22 cellular contexts compared by ENCODE assay signal in the genomic region with DNA sequence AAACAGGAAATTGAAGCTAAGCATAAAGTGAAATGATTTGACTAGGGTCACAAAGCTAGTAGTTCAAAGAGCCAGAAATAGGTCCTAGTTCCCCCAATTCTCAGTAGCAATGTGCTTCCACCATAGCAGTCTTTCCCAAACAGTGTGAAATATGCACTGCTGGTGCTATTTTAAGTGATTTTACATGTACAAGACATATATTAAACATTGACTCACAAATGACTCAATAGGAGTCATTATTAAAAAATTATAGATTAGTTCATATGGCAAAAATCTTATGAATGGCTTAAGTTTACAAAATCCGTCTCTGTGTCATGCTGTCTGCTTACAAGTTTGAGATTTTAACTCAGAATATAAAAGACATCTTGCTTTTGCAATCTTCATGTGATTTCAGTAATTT. TPM values are rescaled to one million over a fixed set of nuclear protein-coding genes. Genes with fewer than 3 reads are reported as not detected.
DNase-seq lines count a peak whose midpoint lies in the region; ATAC-seq and TF ChIP-seq lines count a peak whose summit lies in the region.
"Had no signal": no experiment of that assay in that cellular context is flagged by ENCODE, and none has a peak within 500 bp of the region (broad histone marks: within the 10 kb centered on the region; RNA-seq: fewer than 3 reads in every experiment).

No MANE protein-coding gene starts in this region.

- ATAC-seq in HG03025 (IDR thresholded peaks at IDR 0.05; ENCODE audit: low FRiP score, unreplicated experiment), result no peak
- ATAC-seq in GM21423 (IDR thresholded peaks at IDR 0.05; ENCODE audit: unreplicated experiment), result no peak
- ATAC-seq: activated CD4-positive, CD25-positive, alpha-beta regulatory T cell treated with anti-CD3 and anti-CD28 coated beads, Interleukin-2, amount 50 U/mL, for 24 hours; upper lobe of right lung had no signal

- peaks cover 17% of the 10 kb centered on the region for H3K4me1 ChIP-seq in mammary epithelial cell (ENCODE audit: insufficient read depth, low read length)
- H3K4me1 ChIP-seq in breast epithelium, result no peaks in the 10 kb centered on the region
- H3K4me1 ChIP-seq in SK-N-SH (ENCODE audit: control insufficient read depth in 1 of 2, insufficient read depth in 2 of 2, low read depth in 1 of 2, low read length in 1 of 2), result peaks cover 0 to 23% of the 10 kb centered on the region in 2 experiments; a peak in 2 of 4 replicates
- no peaks in the 10 kb centered on the region for H3K4me1 ChIP-seq in right atrium auricular region
- H3K4me1 ChIP-seq: stomach, upper lobe of right lung had no signal

- H2AFZ ChIP-seq in mammary epithelial cell (ENCODE audit: low read depth, low read length) (no peak overlapping the region), SK-N-SH (ENCODE audit: low read depth) (no peak overlapping the region)

- H3K27ac ChIP-seq in mammary epithelial cell (ENCODE audit: insufficient read depth, low read depth, low read length) (no peak overlapping the region), breast epithelium (no peak overlapping the region), SK-N-SH (ENCODE audit: low read depth in 2 of 2, low read length in 1 of 2) (peak overlapping the region in 1 of 2 experiments; percentile 75; a peak in 2 of 4 replicates), right atrium auricular region (no peak overlapping the region)
- H3K27ac ChIP-seq: coronary artery, stomach, upper lobe of right lung had no signal

- intact Hi-C loops in mammary epithelial cell (cut with micrococcal nuclease) (no loop called here), breast epithelium (cut with DNase I; ENCODE audit: low total_unique reads) (no loop called here)

- H4K20me1 ChIP-seq in mammary epithelial cell (ENCODE audit: insufficient read depth, low read length) (no peaks in the 10 kb centered on the region), SK-N-SH (ENCODE audit: insufficient read depth) (no peaks in the 10 kb centered on the region)

- no peak for TF ChIP-seq RAD21 in SK-N-SH (IDR thresholded peaks at IDR 0.05; ENCODE audit: low read length)

- no peak overlapping the region for H3K9ac ChIP-seq in mammary epithelial cell (ENCODE audit: insufficient read depth, low read length)
- H3K9ac ChIP-seq in SK-N-SH, result peak overlapping the region; percentile 37; the same call in 1 of the 2 replicates

- BruUV-seq in mammary epithelial cell (replicated peaks; lab: Mats Ljungman, UMichigan), result no TSS peak

- in situ Hi-C loops in mammary epithelial cell (cut with MboI; ENCODE audit: low sequenced_read_pairs in 2 of 2), result no loop called here

- H3K4me2 ChIP-seq in mammary epithelial cell (ENCODE audit: insufficient read depth, low read depth, low read length) (peak overlapping the region; percentile 53), SK-N-SH (0 out of 2 replicates have a peak overlapping the region, but pooled peaks have one; percentile 23)

- POLR2A ChIA-PET in SK-N-SH (lab: Yijun Ruan, JAX), result no interaction called here

- TF ChIP-seq EP300 in SK-N-SH (IDR thresholded peaks at IDR 0.05; ENCODE audit: borderline replicate concordance in 1 of 2, low read depth in 1 of 2, low read length in 1 of 2), result peak in 1 of 2 experiments; percentile 64; a peak in 1 of 4 replicates

- TF ChIP-seq CTCF in mammary epithelial cell (conservative IDR thresholded peaks at IDR 0.05 in 1 of 2, IDR thresholded peaks at IDR 0.05 in 1 of 2; ENCODE audit: extremely low read depth in 1 of 2, insufficient read depth in 1 of 2, low read depth in 1 of 2, low read length in 2 of 2), result no peak
- no peak for TF ChIP-seq CTCF in breast epithelium (IDR thresholded peaks at IDR 0.05)
- TF ChIP-seq CTCF in SK-N-SH (IDR thresholded peaks at IDR 0.05), result no peak
- TF ChIP-seq CTCF in fibroblast of mammary gland (conservative IDR thresholded peaks at IDR 0.05; ENCODE audit: control insufficient read depth, insufficient read depth, low read depth, low read length), result no peak
- no peak for TF ChIP-seq CTCF in right atrium auricular region (IDR thresholded peaks at IDR 0.05)

- no peaks in the 10 kb centered on the region for H3K27me3 ChIP-seq in mammary epithelial cell (ENCODE audit: insufficient read depth, low read length)
- H3K27me3 ChIP-seq in breast epithelium, result no peaks in the 10 kb centered on the region
- H3K27me3 ChIP-seq in SK-N-SH (ENCODE audit: insufficient read depth), result no peaks in the 10 kb centered on the region
- H3K27me3 ChIP-seq in right atrium auricular region, result no peaks in the 10 kb centered on the region
- H3K27me3 ChIP-seq: stomach, upper lobe of right lung had no signal

- H3F3A ChIP-seq in SK-N-SH (replicated peaks; ENCODE audit: insufficient read depth), result peaks cover 56% of the 10 kb centered on the region

- DNase-seq in mammary epithelial cell (peak; percentile 56), breast epithelium (ENCODE audit: low spot score in 2 of 2) (no peak), SK-N-SH (no peak), fibroblast of mammary gland (ENCODE audit: low read depth) (peak; percentile 81), NCI-H774 (lab: John Stamatoyannopoulos, UW) (no peak), right atrium auricular region (ENCODE audit: low spot score) (no peak)
- DNase-seq: 8988T; activated gamma-delta T cell; aorta; CD4-positive, alpha-beta memory T cell; DMS79 treated with DMSO at 0.1 percent for 48 hours; islet precursor cell; NCI-H1694 treated with DMSO at 0.1 percent for 48 hours; NCI-H345; SHP77; stomach; T-helper 2 cell; upper lobe of right lung had no signal

- H3K36me3 ChIP-seq in mammary epithelial cell (ENCODE audit: insufficient read depth, low read length), result peaks cover 5% of the 10 kb centered on the region
- no peaks in the 10 kb centered on the region for H3K36me3 ChIP-seq in breast epithelium
- H3K36me3 ChIP-seq in SK-N-SH (replicated peaks in 1 of 2; ENCODE audit: control insufficient read depth in 1 of 2, insufficient read depth in 2 of 2, low read length in 1 of 2), result peaks cover 23 to 60% of the 10 kb centered on the region in 2 experiments
- no peaks in the 10 kb centered on the region for H3K36me3 ChIP-seq in right atrium auricular region
- H3K36me3 ChIP-seq: stomach, upper lobe of right lung had no signal

- TF ChIP-seq POLR2A in breast epithelium (IDR thresholded peaks at IDR 0.05), result no peak

- H3K79me2 ChIP-seq in mammary epithelial cell (ENCODE audit: insufficient read depth, low read length) (peaks cover 3% of the 10 kb centered on the region), SK-N-SH (ENCODE audit: insufficient read depth) (peaks cover 23% of the 10 kb centered on the region; the same call in 1 of the 2 replicates)

- H3K9me3 ChIP-seq in mammary epithelial cell (replicated peaks; ENCODE audit: insufficient read depth, low read length), result no peaks in the 10 kb centered on the region
- no peaks in the 10 kb centered on the region for H3K9me3 ChIP-seq in breast epithelium
- H3K9me3 ChIP-seq in SK-N-SH, result no peaks in the 10 kb centered on the region; the same call in 1 of the 2 replicates
- H3K9me3 ChIP-seq in right atrium auricular region, result no peaks in the 10 kb centered on the region
- H3K9me3 ChIP-seq: stomach, upper lobe of right lung had no signal

- H3K9me2 ChIP-seq in SK-N-SH, result no peaks in the 10 kb centered on the region

- WGBS in mammary epithelial cell (ENCODE audit: low coverage, missing lambda C conversion rate), result 9% methylated on average over 1 of the region's 1 CpG
- WGBS in SK-N-SH (ENCODE audit: low lambda C conversion rate), result 18% methylated on average over 1 of the region's 1 CpG

- H3K4me3 ChIP-seq in mammary epithelial cell (replicated peaks in 1 of 3; ENCODE audit: insufficient read depth in 1 of 3, low read depth in 2 of 3, low read length in 3 of 3) (no peak overlapping the region), breast epithelium (no peak overlapping the region), SK-N-SH (ENCODE audit: low read depth in 2 of 2, low read length in 1 of 2) (peak overlapping the region in 1 of 2 experiments; percentile 4; a peak in 1 of 4 replicates), fibroblast of mammary gland (ENCODE audit: control insufficient read depth, low read depth, low read length) (no peak overlapping the region), right atrium auricular region (no peak overlapping the region)
- H3K4me3 ChIP-seq: coronary artery, stomach, upper lobe of right lung had no signal

- dilution Hi-C loops in mammary epithelial cell (cut with HindIII; ENCODE audit: low sequenced_read_pairs), result no loop called here

- CTCF ChIA-PET in mammary epithelial cell (lab: Charles Lee; ENCODE audit: low non-redundant PET) (interaction anchor here (0.7 kb wide), 1 partner anchor 247 kb away, joined by 3 read pairs; no protein-coding TSS in a partner anchor), SK-N-SH (lab: Yijun Ruan, JAX) (interaction anchor here (0.6 to 1.0 kb wide), 2 partner anchors 48 to 439 kb away, joined by 3 to 5 read pairs; no protein-coding TSS in a partner anchor)

TF ChIP-seq in SK-N-SH, 30 proteins besides CTCF, POLR2A, EP300 and RAD21 (continues in another document):
- TF ChIP-seq, protein P1, sequence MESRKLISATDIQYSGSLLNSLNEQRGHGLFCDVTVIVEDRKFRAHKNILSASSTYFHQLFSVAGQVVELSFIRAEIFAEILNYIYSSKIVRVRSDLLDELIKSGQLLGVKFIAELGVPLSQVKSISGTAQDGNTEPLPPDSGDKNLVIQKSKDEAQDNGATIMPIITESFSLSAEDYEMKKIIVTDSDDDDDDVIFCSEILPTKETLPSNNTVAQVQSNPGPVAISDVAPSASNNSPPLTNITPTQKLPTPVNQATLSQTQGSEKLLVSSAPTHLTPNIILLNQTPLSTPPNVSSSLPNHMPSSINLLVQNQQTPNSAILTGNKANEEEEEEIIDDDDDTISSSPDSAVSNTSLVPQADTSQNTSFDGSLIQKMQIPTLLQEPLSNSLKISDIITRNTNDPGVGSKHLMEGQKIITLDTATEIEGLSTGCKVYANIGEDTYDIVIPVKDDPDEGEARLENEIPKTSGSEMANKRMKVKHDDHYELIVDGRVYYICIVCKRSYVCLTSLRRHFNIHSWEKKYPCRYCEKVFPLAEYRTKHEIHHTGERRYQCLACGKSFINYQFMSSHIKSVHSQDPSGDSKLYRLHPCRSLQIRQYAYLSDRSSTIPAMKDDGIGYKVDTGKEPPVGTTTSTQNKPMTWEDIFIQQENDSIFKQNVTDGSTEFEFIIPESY (IDR thresholded peaks at IDR 0.05; ENCODE audit: borderline replicate concordance, low read depth), result no peak

RNA-seq across cellular contexts. Expression of a gene that starts 21.4 kb away (rescaled TPM):
- total RNA-seq in mammary epithelial cell, result 10 to 100 TPM in 1 of 2 donors, 1 to 10 TPM in 1; 1.0 to 11.6 TPM
- 6.8 TPM for polyA plus RNA-seq in mammary epithelial cell
- 2.1 TPM for polyA minus RNA-seq in mammary epithelial cell
- total RNA-seq in breast epithelium, result 1 to 10 TPM in 1 of 3 donors, under 1 TPM in 2; 0.32 to 1.5 (median 0.33) TPM
- 3.8 and 3.9 TPM in 2 replicates for polyA plus RNA-seq in SK-N-SH (2012; rRNA removed)
- 4.6 and 5.6 TPM in 2 replicates for polyA plus RNA-seq in SK-N-SH (2012; cell fraction: cytosol; rRNA removed)
- polyA plus RNA-seq in SK-N-SH (2012; cell fraction: nucleus; rRNA removed), result 3.0 and 6.7 TPM in 2 replicates
- total RNA-seq in right atrium auricular region, result under 1 TPM; 0.43 to 0.52 TPM

RNA-seq across cellular contexts. Expression of a gene that starts 21.6 kb away (rescaled TPM):
- total RNA-seq in mammary epithelial cell (10 to 100 TPM; 17.2 to 17.9 TPM), breast epithelium (10 to 100 TPM in 2 of 3 donors, 1 to 10 TPM in 1; 9.8 to 30.3 (median 16.4) TPM), right atrium auricular region (1 to 10 TPM; 5.3 to 9.5 TPM)
- polyA plus RNA-seq in mammary epithelial cell (6.5 TPM), SK-N-SH (2012; rRNA removed) (4.7 and 7.1 TPM in 2 replicates)
- polyA minus RNA-seq in mammary epithelial cell, result 8.3 TPM
- 5.6 and 6.4 TPM in 2 replicates for polyA plus RNA-seq in SK-N-SH (2012; cell fraction: cytosol; rRNA removed)
- 3.9 and 8.0 TPM in 2 replicates for polyA plus RNA-seq in SK-N-SH (2012; cell fraction: nucleus; rRNA removed)

Comparison
In these comparisons a context has a peak if more than half of its experiments do, and no peak if none do; other contexts are left out.
1. DNase-seq: peak in mammary epithelial cell (single experiment) and fibroblast of mammary gland (single experiment); none in breast epithelium (0 of 2), SK-N-SH (single experiment), NCI-H774 (single experiment) and right atrium auricular region (single experiment).